ENCODE assay signal across 15 cellular contexts in genomic region chr1:161899091-161899490, GRCh38.
A peak's percentile ranks its signal among the peaks of the same experiment; 100 is the strongest.
DNase-seq lines count a peak whose midpoint lies in the region; ATAC-seq and TF ChIP-seq lines count a peak whose summit lies in the region.
"Had no signal": no experiment of that assay in that cellular context is flagged by ENCODE, and none has a peak within 500 bp of the region (broad histone marks: within the 10 kb centered on the region; RNA-seq: fewer than 3 reads in every experiment).

No MANE protein-coding gene starts in this region.

- BruUV-seq in IMR-90 (replicated peaks; lab: Mats Ljungman, UMichigan) = no TSS peak

- ATAC-seq in IMR-90 (ENCODE audit: low read depth) = peak; percentile 49
- ATAC-seq: GM23338 had no signal

- no peak for TF ChIP-seq RAD21 in IMR-90 (IDR thresholded peaks at IDR 0.05; ENCODE audit: low read length)

- no peaks in the 10 kb centered on the region for H3K9me3 Mint-ChIP-seq in neural crest cell
- H3K9me3 Mint-ChIP-seq: CD8-positive, alpha-beta memory T cell; GM23338 had no signal

- no CpG with 5 or more reads among the region's 2 CpGs for WGBS in IMR-90 (ENCODE audit: extremely low coverage in 2 of 2, insufficient read length in 1 of 2), 2 experiments
- no CpG with 5 or more reads among the region's 2 CpGs for WGBS in mesenchymal stem cell

- H3K79me1 ChIP-seq in IMR-90 (ENCODE audit: low read depth in 1 of 2, low read length in 2 of 2) (no peaks in the 10 kb centered on the region; a peak in 1 of 4 replicates), mesenchymal stem cell (replicated peaks; ENCODE audit: low read length, poor library complexity, severe bottlenecking) (peaks cover 1% of the 10 kb centered on the region)

- H3K27me3 ChIP-seq in IMR-90 (ENCODE audit: control insufficient read depth, insufficient read depth, low read length) (no peaks in the 10 kb centered on the region), mesenchymal stem cell (ENCODE audit: control insufficient read depth in 1 of 2, insufficient read depth in 1 of 2, low read length in 2 of 2) (no peaks in the 10 kb centered on the region)
- H3K27me3 ChIP-seq: BLaER1 treated with 17β-estradiol and CSF1 and Interleukin-3, amounts not matched to agents 10 nM and 100 nM had no signal

- H4K8ac ChIP-seq in IMR-90 (ENCODE audit: low read depth in 2 of 2, low read length in 2 of 2) (no peak overlapping the region), mesenchymal stem cell (ENCODE audit: low read length) (no peak overlapping the region)

- no peak overlapping the region for H3K4me3 ChIP-seq in IMR-90 (ENCODE audit: insufficient read depth, low read depth, low read length)
- no peak overlapping the region for H3K4me3 ChIP-seq in mesenchymal stem cell (ENCODE audit: insufficient read depth in 1 of 2, low read depth in 1 of 2, low read length in 2 of 2)
- H3K4me3 ChIP-seq: BLaER1 treated with 17β-estradiol and CSF1 and Interleukin-3, amounts not matched to agents 10 nM and 100 nM; GM23338 had no signal

- no peak overlapping the region for H3K4me3 Mint-ChIP-seq in neural crest cell
- H3K4me3 Mint-ChIP-seq: B cell; CD8-positive, alpha-beta memory T cell; GM23338 had no signal

- TF ChIP-seq CTCF in IMR-90 (conservative IDR thresholded peaks at IDR 0.05; ENCODE audit: low read depth, low read length) = no peak
- no peak for TF ChIP-seq CTCF in neural crest cell (conservative IDR thresholded peaks at IDR 0.05)

- H3K27ac ChIP-seq in IMR-90 (ENCODE audit: insufficient read depth, low read length) = no peak overlapping the region
- peak overlapping the region; percentile 38 for H3K27ac ChIP-seq in mesenchymal stem cell (ENCODE audit: low read length, poor library complexity, severe bottlenecking)
- H3K27ac ChIP-seq: BLaER1 treated with 17β-estradiol and CSF1 and Interleukin-3, amounts not matched to agents 10 nM and 100 nM had no signal

- H2BK5ac ChIP-seq in IMR-90 (ENCODE audit: low read depth, low read length, poor library complexity, severe bottlenecking) (no peak overlapping the region), mesenchymal stem cell (ENCODE audit: low read depth, low read length, poor library complexity, severe bottlenecking) (no peak overlapping the region)

- H4K91ac ChIP-seq in IMR-90 (ENCODE audit: insufficient read depth, low read depth, low read length) (no peak overlapping the region), mesenchymal stem cell (ENCODE audit: low read length) (no peak overlapping the region)

- no peaks in the 10 kb centered on the region for H3K36me3 Mint-ChIP-seq in neural crest cell (ENCODE audit: low read depth)

- H3K27ac Mint-ChIP-seq in neural crest cell (ENCODE audit: unreplicated experiment) = peak overlapping the region; percentile 29
- H3K27ac Mint-ChIP-seq: B cell; CD8-positive, alpha-beta memory T cell; GM23338 had no signal

- H3K56ac ChIP-seq in IMR-90 (ENCODE audit: extremely low read depth, insufficient read depth, low read length) = no peak overlapping the region

- no peak overlapping the region for H2AK5ac ChIP-seq in IMR-90 (ENCODE audit: low read depth, low read length)
- H2AK5ac ChIP-seq in mesenchymal stem cell (ENCODE audit: low read length, severe bottlenecking) = no peak overlapping the region

- CTCF ChIA-PET in IMR-90 (lab: Yijun Ruan, JAX) = no interaction called here

- no peaks in the 10 kb centered on the region for H3K9me3 ChIP-seq in IMR-90 (ENCODE audit: control insufficient read depth, insufficient read depth, low read length)
- no peaks in the 10 kb centered on the region for H3K9me3 ChIP-seq in mesenchymal stem cell (ENCODE audit: control insufficient read depth, low read length)
- H3K9me3 ChIP-seq: BLaER1 treated with 17β-estradiol and CSF1 and Interleukin-3, amounts not matched to agents 10 nM and 100 nM had no signal

- H3K9ac ChIP-seq in IMR-90 (ENCODE audit: low read depth, low read length) (no peak overlapping the region), mesenchymal stem cell (ENCODE audit: low read length) (no peak overlapping the region)
- H3K9ac ChIP-seq: BLaER1 treated with 17β-estradiol and CSF1 and Interleukin-3, amounts not matched to agents 10 nM and 100 nM had no signal

- intact Hi-C loops in IMR-90 (cut with micrococcal nuclease) = no loop called here

- H3K14ac ChIP-seq in IMR-90 (replicated peaks; ENCODE audit: low read depth, low read length) (no peak overlapping the region), mesenchymal stem cell (ENCODE audit: low read length in 2 of 2) (no peak overlapping the region)

- in situ Hi-C loops in IMR-90 (cut with MboI; ENCODE audit: low sequenced_read_pairs) = no loop called here

- H2AFZ ChIP-seq in IMR-90 (replicated peaks; ENCODE audit: low read length, poor library complexity) = no peak overlapping the region
- no peak overlapping the region for H2AFZ ChIP-seq in mesenchymal stem cell (ENCODE audit: low read depth, low read length)
- H2AFZ ChIP-seq: GM23338 had no signal

- no peaks in the 10 kb centered on the region for H3K4me1 Mint-ChIP-seq in neural crest cell
- H3K4me1 Mint-ChIP-seq: B cell; CD8-positive, alpha-beta memory T cell had no signal

- no peak overlapping the region for H2BK20ac ChIP-seq in IMR-90 (ENCODE audit: low read depth, low read length)

- POLR2A ChIA-PET in IMR-90 (lab: Charles Lee; ENCODE audit: unreplicated experiment) = interaction anchor here (0.6 kb wide), 1 partner anchor 75 kb away, joined by 11 read pairs; no protein-coding TSS in a partner anchor

- DNase-seq in IMR-90 (no peak), mesenchymal stem cell (no peak), neural crest cell (ENCODE audit: low read depth, low spot score) (no peak), DMS114 treated with DMSO at 0.1 percent for 48 hours (lab: John Stamatoyannopoulos, UW; ENCODE audit: unreplicated experiment) (no peak), NCI-H187 treated with DMSO at 0.1 percent for 48 hours (lab: John Stamatoyannopoulos, UW) (no peak), NCI-H146 (lab: John Stamatoyannopoulos, UW) (no peak)
- DNase-seq: CD8-positive, alpha-beta memory T cell; COR-L47; DMS153; DMS79; GF-D8; HCEC 1CT had no signal

- H3K36me3 ChIP-seq in IMR-90 (ENCODE audit: control insufficient read depth, insufficient read depth, low read length) (no peaks in the 10 kb centered on the region), mesenchymal stem cell (ENCODE audit: control insufficient read depth in 1 of 2, insufficient read depth in 2 of 2, low read depth in 1 of 2, low read length in 2 of 2) (no peaks in the 10 kb centered on the region)

- TF ChIP-seq POLR2A in IMR-90 (IDR thresholded peaks at IDR 0.05; ENCODE audit: low read depth, low read length) = no peak

- H2AK9ac ChIP-seq in IMR-90 (replicated peaks; ENCODE audit: low read depth, low read length, poor library complexity) = no peak overlapping the region

- H2BK12ac ChIP-seq in mesenchymal stem cell (ENCODE audit: low read length in 2 of 2) = no peak overlapping the region

- H3K27me3 Mint-ChIP-seq in neural crest cell (ENCODE audit: low read depth) = no peaks in the 10 kb centered on the region
- H3K27me3 Mint-ChIP-seq: B cell; CD8-positive, alpha-beta memory T cell had no signal

- no peak overlapping the region for H3K4ac ChIP-seq in IMR-90 (ENCODE audit: low read depth, low read length)
- no peak overlapping the region for H3K4ac ChIP-seq in mesenchymal stem cell (ENCODE audit: low read depth in 1 of 2, low read length in 2 of 2)

- H4K5ac ChIP-seq in IMR-90 (ENCODE audit: low read depth, low read length) = no peak overlapping the region

- H3K4me2 ChIP-seq in IMR-90 (ENCODE audit: low read depth, low read length) (no peak overlapping the region), mesenchymal stem cell (ENCODE audit: low read length, poor library complexity, severe bottlenecking) (no peak overlapping the region)
- H3K4me2 ChIP-seq: BLaER1 treated with 17β-estradiol and CSF1 and Interleukin-3, amounts not matched to agents 10 nM and 100 nM; GM23338 had no signal

- no peak overlapping the region for H3K23ac ChIP-seq in IMR-90 (ENCODE audit: low read depth, low read length)
- H3K23ac ChIP-seq in mesenchymal stem cell (ENCODE audit: low read length in 2 of 2) = no peak overlapping the region

- dilution Hi-C loops in IMR-90 (cut with HindIII; ENCODE audit: low sequenced_read_pairs, unreplicated experiment) = no loop called here

- H3K18ac ChIP-seq in IMR-90 (ENCODE audit: low read depth, low read length) = no peak overlapping the region
- no peak overlapping the region for H3K18ac ChIP-seq in mesenchymal stem cell (ENCODE audit: low read depth in 1 of 2, low read length in 2 of 2)

- H2BK15ac ChIP-seq in IMR-90 (ENCODE audit: low read depth, low read length) = no peak overlapping the region
- H2BK15ac ChIP-seq in mesenchymal stem cell (ENCODE audit: low read depth, poor library complexity, severe bottlenecking) = no peak overlapping the region

- H2BK120ac ChIP-seq in IMR-90 (ENCODE audit: low read depth, low read length) (no peak overlapping the region), mesenchymal stem cell (ENCODE audit: low read depth, low read length) (no peak overlapping the region)

- H4K20me1 ChIP-seq in IMR-90 (ENCODE audit: insufficient read depth, low read length) = no peaks in the 10 kb centered on the region
- H4K20me1 ChIP-seq: BLaER1 treated with 17β-estradiol and CSF1 and Interleukin-3, amounts not matched to agents 10 nM and 100 nM had no signal

- no peaks in the 10 kb centered on the region for H3K9me1 ChIP-seq in IMR-90 (ENCODE audit: insufficient read depth, low read length)

- H3K4me1 ChIP-seq in IMR-90 (ENCODE audit: control insufficient read depth, insufficient read depth, low read length) (no peaks in the 10 kb centered on the region), mesenchymal stem cell (ENCODE audit: control insufficient read depth, insufficient read depth, low read depth, low read length) (peaks cover 1% of the 10 kb centered on the region)

TF ChIP-seq in IMR-90, 13 proteins besides CTCF, POLR2A, EP300 and RAD21 (continues in another document):
- no peak for TF ChIP-seq CHD1 (IDR thresholded peaks at IDR 0.05; ENCODE audit: low read depth, low read length)
- no peak for TF ChIP-seq BHLHE40 (IDR thresholded peaks at IDR 0.05; ENCODE audit: low read depth, low read length)
- TF ChIP-seq MAZ (IDR thresholded peaks at IDR 0.05; ENCODE audit: borderline replicate concordance, low read depth, low read length) = no peak
- TF ChIP-seq CEBPB (IDR thresholded peaks at IDR 0.05; ENCODE audit: low read depth, low read length) = no peak
- no peak for TF ChIP-seq RCOR1 (IDR thresholded peaks at IDR 0.05; ENCODE audit: insufficient replicate concordance, low read length)
- no peak for TF ChIP-seq FOS (IDR thresholded peaks at IDR 0.05; ENCODE audit: low read depth, low read length)
- TF ChIP-seq MXI1 (IDR thresholded peaks at IDR 0.05; ENCODE audit: borderline replicate concordance, low read depth, low read length) = no peak
